8 cellular contexts compared by ENCODE assay signal in the genomic region with DNA sequence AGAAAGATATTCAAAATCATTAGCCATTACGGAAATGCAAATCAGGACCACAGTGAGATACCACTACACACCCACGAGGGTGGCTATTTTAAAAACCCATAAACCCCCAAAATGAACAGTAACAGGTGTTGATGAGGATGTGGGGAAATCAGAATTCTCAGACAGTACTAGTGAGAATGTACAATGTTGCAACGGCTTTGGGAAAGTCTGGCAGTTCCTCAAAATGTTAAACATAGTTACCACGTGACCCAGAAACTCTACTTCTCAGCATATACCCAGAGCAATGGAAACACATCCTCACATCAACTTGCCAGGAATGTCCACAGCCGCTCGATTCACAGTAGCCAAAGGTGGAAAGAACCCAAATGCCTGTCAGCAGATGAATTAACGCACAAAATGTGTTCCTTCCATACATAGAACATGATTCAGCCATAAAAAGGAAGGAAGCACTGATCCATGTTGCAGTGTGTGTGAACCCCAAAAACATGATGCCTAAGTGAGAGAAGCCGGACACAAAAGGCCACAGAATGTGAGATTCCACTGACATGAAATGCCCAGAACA. TPM values are rescaled to one million over a fixed set of nuclear protein-coding genes. Genes with fewer than 3 reads are reported as not detected.
DNase-seq lines count a peak whose midpoint lies in the region; ATAC-seq lines count a peak whose summit lies in the region.

No MANE protein-coding gene starts in this region.

- ATAC-seq in GM21529 (IDR thresholded peaks at IDR 0.05; ENCODE audit: unreplicated experiment) = peak; percentile 83

- peak; percentile 81 for DNase-seq in GF-D8 (lab: John Stamatoyannopoulos, UW)
- peak; percentile 87 for DNase-seq in NAMALWA (ENCODE audit: low spot score)
- DNase-seq in inferior parietal cortex (ENCODE audit: extremely low spot score) = peak; percentile 72
- no peak for DNase-seq in ureter (ENCODE audit: low spot score)
- no peak for DNase-seq in T1000 (lab: John Stamatoyannopoulos, UW)
- DNase-seq in NCI-H1417 treated with DMSO at 0.1 percent for 48 hours (lab: John Stamatoyannopoulos, UW) = no peak
- no peak for DNase-seq in T-helper 1 cell

RNA-seq across cellular contexts. Expression of a gene that starts 7.0 kb away (rescaled TPM):
- total RNA-seq in ureter = 159 TPM

RNA-seq across cellular contexts. Expression of a gene that starts 23.9 kb away (rescaled TPM):
- total RNA-seq in ureter = 0.86 TPM

RNA-seq across cellular contexts. Expression of a gene that starts 32.8 kb away (rescaled TPM):
- total RNA-seq in ureter = 30.3 TPM

RNA-seq across cellular contexts. Expression of a gene that starts 35.3 kb away (rescaled TPM):
- total RNA-seq in ureter = 45.8 TPM

RNA-seq across cellular contexts. Expression of a gene that starts 35.5 kb away (rescaled TPM):
- total RNA-seq in ureter = 7.9 TPM

Comparison
In these comparisons a context has a peak if more than half of its experiments do, and no peak if none do; other contexts are left out.
1. DNase-seq: peak in GF-D8 (single experiment), NAMALWA (single experiment) and inferior parietal cortex (single experiment); none in ureter (single experiment), T1000 (single experiment), NCI-H1417 treated with DMSO at 0.1 percent for 48 hours (single experiment) and T-helper 1 cell (0 of 5).